8 cellular contexts compared by ENCODE assay signal in genomic region chr1:154558610-154559495, GRCh38. TPM values are rescaled to one million over a fixed set of nuclear protein-coding genes. Genes with fewer than 3 reads are reported as not detected.
DNase-seq lines count a peak whose midpoint lies in the region; ATAC-seq and TF ChIP-seq lines count a peak whose summit lies in the region.

Gene UBE2Q1, minus strand, starts transcription at chr1:154558662. Its CDS starts 109 bp downstream, at chr1:154558553.

- ATAC-seq in GM23338: peak; percentile 80
- peak; percentile 94 for ATAC-seq in naive thymus-derived CD4-positive, alpha-beta T cell
- peak; percentile 94 to 95 for ATAC-seq in stimulated activated naive B cell treated with anti-CD40 and anti-IgM and Interleukin-4, amounts not matched to agents 10 μg/mL and 1 μg/mL and 100 μg/mL, for 72 hours (replicated peaks)

- no peak for TF ChIP-seq CTCF in DOHH2 (IDR thresholded peaks at IDR 0.05; ENCODE audit: low read depth, low read length, poor library complexity, severe bottlenecking)
- TF ChIP-seq CTCF in GM23338 (conservative IDR thresholded peaks at IDR 0.05; ENCODE audit: low read depth in 2 of 2): no peak

- POLR2A ChIA-PET in naive thymus-derived CD4-positive, alpha-beta T cell (lab: Charles Lee): interaction anchor here (0.8 to 1.5 kb wide), 11 partner anchors 10 to 526 kb away, joined by 3 to 8 read pairs (median 3); partner anchors contain the start of genes PBXIP1 and UBAP2L

- H3K79me2 ChIP-seq in DOHH2 (ENCODE audit: control insufficient read depth, low read length): peaks cover 42% of the 10 kb centered on the region
- H3K79me2 ChIP-seq in GM23338 (replicated peaks; ENCODE audit: insufficient read depth): peaks cover 23% of the 10 kb centered on the region

- peak within 1 kb of the TSS; percentile 44 for H2AFZ ChIP-seq in GM23338

- peak within 1 kb of the TSS; percentile 76 for H3K27ac ChIP-seq in DOHH2 (ENCODE audit: low read depth, low read length)
- peak within 1 kb of the TSS; percentile 63; the same call in 1 of the 2 replicates for H3K27ac ChIP-seq in GM23338 (ENCODE audit: low read depth)
- H3K27ac ChIP-seq in naive thymus-derived CD4-positive, alpha-beta T cell (ENCODE audit: low read depth, low read length): peak within 1 kb of the TSS; percentile 86

- H3K27me3 Mint-ChIP-seq in GM23338 (ENCODE audit: insufficient read depth, low read depth, poor library complexity): peaks cover 12% of the 10 kb centered on the region
- peaks cover 0 to 2% (median 0%) of the 10 kb centered on the region in 5 donors for H3K27me3 Mint-ChIP-seq in naive thymus-derived CD4-positive, alpha-beta T cell
- H3K27me3 Mint-ChIP-seq in stimulated activated naive B cell treated with anti-CD40 and anti-IgM and Interleukin-4, amounts not matched to agents 10 μg/mL and 1 μg/mL and 100 μg/mL, for 72 hours: no peaks in the 10 kb centered on the region

- DNase-seq in GM23338 (ENCODE audit: low spot score) (peak; percentile 98), LHCN-M2 (ENCODE audit: low read depth) (peak; percentile 99), RPMI8226 (peak; percentile 100), fibroblast of gingiva (ENCODE audit: low read depth) (peak; percentile 100)
- peak; percentile 98 to 99 for DNase-seq in activated T-helper 1 cell treated with anti-CD3 and anti-CD28 coated beads, Interleukin-2, amount 50 U/mL, for 16 hours (ENCODE audit: low read depth in 1 of 2, low spot score in 1 of 2)
- peak; percentile 92 to 100 (median 100) for DNase-seq in naive thymus-derived CD4-positive, alpha-beta T cell
- DNase-seq in stimulated activated naive B cell treated with anti-CD40 and anti-IgM and Interleukin-4, amounts not matched to agents 10 μg/mL and 1 μg/mL and 100 μg/mL, for 72 hours: peak; percentile 99

- no peaks in the 10 kb centered on the region for H3K9me3 ChIP-seq in DOHH2 (ENCODE audit: control insufficient read depth, insufficient read depth, low read length)
- no peaks in the 10 kb centered on the region for H3K9me3 ChIP-seq in naive thymus-derived CD4-positive, alpha-beta T cell (ENCODE audit: control insufficient read depth in 2 of 3, low read length in 3 of 3)

- H3K9me3 Mint-ChIP-seq in GM23338: no peaks in the 10 kb centered on the region
- peaks cover 0 to 4% (median 0%) of the 10 kb centered on the region in 11 donors for H3K9me3 Mint-ChIP-seq in naive thymus-derived CD4-positive, alpha-beta T cell
- no peaks in the 10 kb centered on the region for H3K9me3 Mint-ChIP-seq in stimulated activated naive B cell treated with anti-CD40 and anti-IgM and Interleukin-4, amounts not matched to agents 10 μg/mL and 1 μg/mL and 100 μg/mL, for 72 hours

- H3K4me1 ChIP-seq in DOHH2 (ENCODE audit: control insufficient read depth, low read length): peaks cover 31% of the 10 kb centered on the region
- H3K4me1 ChIP-seq in GM23338 (ENCODE audit: insufficient read depth): peaks cover 16% of the 10 kb centered on the region
- peaks cover 18 to 23% of the 10 kb centered on the region in 2 donors for H3K4me1 ChIP-seq in naive thymus-derived CD4-positive, alpha-beta T cell (ENCODE audit: control insufficient read depth in 2 of 2, insufficient read depth in 2 of 2, low read length in 2 of 2)

- H3K4me2 ChIP-seq in DOHH2 (ENCODE audit: low read length): peak within 1 kb of the TSS; percentile 100
- peak within 1 kb of the TSS; percentile 99 for H3K4me2 ChIP-seq in GM23338

- H3F3A ChIP-seq in DOHH2 (ENCODE audit: control insufficient read depth, insufficient read depth) (peaks cover 4% of the 10 kb centered on the region; the same call in 1 of the 2 replicates), GM23338 (replicated peaks; ENCODE audit: low read depth) (peaks cover 6% of the 10 kb centered on the region)

- intact Hi-C loops in naive thymus-derived CD4-positive, alpha-beta T cell (cut with micrococcal nuclease): loop anchor here (1.0 to 10.0 kb wide), 35 partner anchors 8 to 636 kb away; partner anchors contain the start of genes ADAR (in 2 of the 2), ATP8B2 (in 2 of the 2), CKS1B (in 2 of the 2) and HAX1 (in 2 of the 2)

- H3K4me3 ChIP-seq in DOHH2 (ENCODE audit: low read length) (peak within 1 kb of the TSS; percentile 98), GM23338 (peak within 1 kb of the TSS; percentile 97)
- peak within 1 kb of the TSS; percentile 81 for H3K4me3 ChIP-seq in naive thymus-derived CD4-positive, alpha-beta T cell (ENCODE audit: low read length)

- peak within 1 kb of the TSS; percentile 88 for H3K4me3 Mint-ChIP-seq in GM23338
- H3K4me3 Mint-ChIP-seq in naive thymus-derived CD4-positive, alpha-beta T cell: peak within 1 kb of the TSS; percentile 89 to 98 (median 96)
- peak within 1 kb of the TSS; percentile 92 to 95 for H3K4me3 Mint-ChIP-seq in stimulated activated naive B cell treated with anti-CD40 and anti-IgM and Interleukin-4, amounts not matched to agents 10 μg/mL and 1 μg/mL and 100 μg/mL, for 72 hours

- H3K36me3 ChIP-seq in DOHH2 (ENCODE audit: control insufficient read depth, low read length) (peaks cover 42% of the 10 kb centered on the region), GM23338 (ENCODE audit: insufficient read depth) (peaks cover 21% of the 10 kb centered on the region; the same call in 1 of the 2 replicates)
- peaks cover 8 to 25% (median 14%) of the 10 kb centered on the region in 3 experiments for H3K36me3 ChIP-seq in naive thymus-derived CD4-positive, alpha-beta T cell (ENCODE audit: control insufficient read depth in 2 of 3, insufficient read depth in 3 of 3, low read length in 3 of 3)

- peaks cover 26% of the 10 kb centered on the region; the same call in 2 of the 3 replicates for H3K4me1 Mint-ChIP-seq in GM23338
- peaks cover 12 to 45% (median 39%) of the 10 kb centered on the region in 7 donors for H3K4me1 Mint-ChIP-seq in naive thymus-derived CD4-positive, alpha-beta T cell
- peaks cover 18 to 39% of the 10 kb centered on the region in 2 donors for H3K4me1 Mint-ChIP-seq in stimulated activated naive B cell treated with anti-CD40 and anti-IgM and Interleukin-4, amounts not matched to agents 10 μg/mL and 1 μg/mL and 100 μg/mL, for 72 hours

- H3K9me2 ChIP-seq in DOHH2 (replicated peaks; ENCODE audit: control insufficient read depth, low read length) (no peaks in the 10 kb centered on the region), GM23338 (ENCODE audit: insufficient read depth) (no peaks in the 10 kb centered on the region)

- peak within 1 kb of the TSS; percentile 95 for H3K27ac Mint-ChIP-seq in GM23338
- H3K27ac Mint-ChIP-seq in naive thymus-derived CD4-positive, alpha-beta T cell: peak within 1 kb of the TSS; percentile 90 to 97 (median 94)
- peak within 1 kb of the TSS; percentile 93 for H3K27ac Mint-ChIP-seq in stimulated activated naive B cell treated with anti-CD40 and anti-IgM and Interleukin-4, amounts not matched to agents 10 μg/mL and 1 μg/mL and 100 μg/mL, for 72 hours

- H3K27me3 ChIP-seq in DOHH2 (ENCODE audit: control insufficient read depth, low read length) (no peaks in the 10 kb centered on the region), GM23338 (ENCODE audit: insufficient read depth) (no peaks in the 10 kb centered on the region)
- H3K27me3 ChIP-seq in naive thymus-derived CD4-positive, alpha-beta T cell (ENCODE audit: control insufficient read depth in 2 of 2, insufficient read depth in 2 of 2, low read length in 2 of 2): no peaks in the 10 kb centered on the region

- H3K36me3 Mint-ChIP-seq in GM23338 (ENCODE audit: low read depth): peaks cover 29% of the 10 kb centered on the region
- H3K36me3 Mint-ChIP-seq in naive thymus-derived CD4-positive, alpha-beta T cell: peaks cover 5 to 25% (median 11%) of the 10 kb centered on the region in 5 donors
- H3K36me3 Mint-ChIP-seq in stimulated activated naive B cell treated with anti-CD40 and anti-IgM and Interleukin-4, amounts not matched to agents 10 μg/mL and 1 μg/mL and 100 μg/mL, for 72 hours: peaks cover 10 to 29% of the 10 kb centered on the region in 2 donors

- H4K20me1 ChIP-seq in DOHH2 (ENCODE audit: control insufficient read depth, insufficient read depth, low read depth, low read length): peaks cover 11% of the 10 kb centered on the region; the same call in 1 of the 2 replicates
- H4K20me1 ChIP-seq in GM23338 (replicated peaks; ENCODE audit: insufficient read depth): peaks cover 24% of the 10 kb centered on the region

- CTCF ChIA-PET in naive thymus-derived CD4-positive, alpha-beta T cell (lab: Charles Lee): interaction anchor here (0.7 to 2.3 kb wide), 20 partner anchors 17 to 526 kb away, joined by 3 to 25 read pairs (median 4); no protein-coding TSS in a partner anchor

TF ChIP-seq in GM23338, 12 proteins besides CTCF, POLR2A, EP300 and RAD21 (continues in another document):
- TF ChIP-seq CREB1 (CRISPR knock-in tag; IDR thresholded peaks at IDR 0.05; ENCODE audit: low read depth) (peak; percentile 78), ETS1 (IDR thresholded peaks at IDR 0.05) (peak; percentile 48; the same call in 1 of the 2 replicates), EZH2 (IDR thresholded peaks at IDR 0.05; ENCODE audit: low read depth, unreplicated experiment) (no peak), POLR2AphosphoS5 (IDR thresholded peaks at IDR 0.05; ENCODE audit: low read depth) (peak; percentile 59)

RNA-seq across cellular contexts. Expression of gene UBE2Q1, which starts in this region (rescaled TPM):
- total RNA-seq in GM23338 (2014; rRNA removed; shearing (Covaris generic)): 27.3 and 33.0 TPM in 2 replicates
- polyA plus RNA-seq in GM23338 (2016; fragmentation: Nextera tagmentation; extraction: Ambion mirVana): 15.5 and 18.4 TPM in 2 replicates
- 34.2 and 37.5 TPM in 2 replicates for total RNA-seq in LHCN-M2 (2014; rRNA removed)
- 64.5 TPM for polyA plus RNA-seq in LHCN-M2 (2012)
- 100 to 1,000 TPM in 3 of 5 experiments, 10 to 100 TPM in 2; 63.2 to 117 (median 106) TPM for total RNA-seq in naive thymus-derived CD4-positive, alpha-beta T cell
- polyA plus RNA-seq in naive thymus-derived CD4-positive, alpha-beta T cell: 10 to 100 TPM in 1 of 2 donors, 1 to 10 TPM in 1; 9.1 to 11.4 TPM

Comparison
In these comparisons a context has a peak if more than half of its experiments do, and no peak if none do; other contexts are left out.
1. Peak in every context shown above with its lines: DNase-seq, ATAC-seq, H3K4me3 ChIP-seq and H3K27ac ChIP-seq.